Comparison of ENCODE assay signal across 11 cellular contexts in the genomic region with DNA sequence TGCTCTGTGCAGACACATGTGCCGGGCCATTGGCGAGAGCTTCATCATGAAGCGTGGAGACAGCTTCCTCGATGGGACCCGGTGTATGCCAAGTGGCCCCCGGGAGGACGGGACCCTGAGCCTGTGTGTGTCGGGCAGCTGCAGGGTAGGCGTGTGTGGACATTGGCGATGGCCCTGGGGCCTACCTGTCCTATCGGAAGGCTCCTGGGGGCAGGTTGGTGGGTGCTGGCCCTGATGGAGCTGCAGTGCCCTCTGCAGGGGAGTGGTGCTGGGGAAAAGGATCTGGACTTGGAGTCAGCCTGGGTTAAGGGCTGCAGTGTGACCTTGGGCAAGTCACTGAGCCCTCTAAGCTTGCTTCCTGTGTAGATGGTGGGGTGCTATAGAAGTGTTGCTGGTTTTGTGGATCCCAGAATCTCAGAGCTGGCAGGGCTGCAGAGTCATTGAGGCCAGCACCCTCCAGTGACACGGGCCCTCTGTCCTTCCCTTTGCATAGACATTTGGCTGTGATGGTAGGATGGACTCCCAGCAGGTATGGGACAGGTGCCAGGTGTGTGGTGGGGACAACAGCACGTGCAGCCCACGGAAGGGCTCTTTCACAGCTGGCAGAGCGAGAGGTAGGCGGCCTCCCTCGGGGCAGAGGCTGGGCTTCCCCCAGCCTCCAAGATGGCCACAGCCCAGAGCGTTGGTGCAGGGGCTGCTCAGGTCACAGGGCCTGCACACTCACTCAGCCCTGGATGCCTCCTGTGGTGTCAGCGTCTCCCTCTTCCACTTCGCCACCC. TPM values are rescaled to one million over a fixed set of nuclear protein-coding genes. Genes with fewer than 3 reads are reported as not detected.
A peak's percentile ranks its signal among the peaks of the same experiment; 100 is the strongest.
DNase-seq lines count a peak whose midpoint lies in the region; TF ChIP-seq lines count a peak whose summit lies in the region.
"Had no signal": no experiment of that assay in that cellular context is flagged by ENCODE, and none has a peak within 500 bp of the region (broad histone marks: within the 10 kb centered on the region; RNA-seq: fewer than 3 reads in every experiment).

No MANE protein-coding gene starts in this region.

- no peaks in the 10 kb centered on the region for H3K9me3 ChIP-seq in WERI-Rb-1 (ENCODE audit: severe bottlenecking)
- H3K9me3 ChIP-seq: SJCRH30 had no signal

- H3K27me3 Mint-ChIP-seq in progenitor cell of endocrine pancreas: no peaks in the 10 kb centered on the region
- H3K27me3 Mint-ChIP-seq: activated naive CD8-positive, alpha-beta T cell treated with anti-CD3 and anti-CD28 coated beads for 36 hours had no signal

- H3K4me3 ChIP-seq in WERI-Rb-1 (ENCODE audit: low read depth, low read length): no peak overlapping the region
- H3K4me3 ChIP-seq: dorsolateral prefrontal cortex, SJCRH30 had no signal

- H3K9me3 Mint-ChIP-seq in progenitor cell of endocrine pancreas (ENCODE audit: low read depth): no peaks in the 10 kb centered on the region
- H3K9me3 Mint-ChIP-seq: activated naive CD8-positive, alpha-beta T cell treated with anti-CD3 and anti-CD28 coated beads for 36 hours had no signal

- no peaks in the 10 kb centered on the region for H3K36me3 ChIP-seq in WERI-Rb-1
- H3K36me3 ChIP-seq: SJCRH30 had no signal

- no peak overlapping the region for H3K4me3 Mint-ChIP-seq in progenitor cell of endocrine pancreas (ENCODE audit: low read depth)
- H3K4me3 Mint-ChIP-seq: activated naive CD8-positive, alpha-beta T cell treated with anti-CD3 and anti-CD28 coated beads for 36 hours had no signal

- TF ChIP-seq CTCF in WERI-Rb-1 (IDR thresholded peaks at IDR 0.05; ENCODE audit: low read depth, low read length): peak; percentile 65
- peak; percentile 31 for TF ChIP-seq CTCF in progenitor cell of endocrine pancreas (IDR thresholded peaks at IDR 0.05; ENCODE audit: unreplicated experiment)

- no peaks in the 10 kb centered on the region for H3K4me1 Mint-ChIP-seq in progenitor cell of endocrine pancreas (ENCODE audit: low read depth)

- H3K27ac Mint-ChIP-seq in progenitor cell of endocrine pancreas: no peak overlapping the region
- H3K27ac Mint-ChIP-seq: activated naive CD8-positive, alpha-beta T cell treated with anti-CD3 and anti-CD28 coated beads for 36 hours had no signal

- H3K27ac ChIP-seq in WERI-Rb-1: no peak overlapping the region
- H3K27ac ChIP-seq: dorsolateral prefrontal cortex, SJCRH30 had no signal

- peak; percentile 67 for DNase-seq in DMS53 (lab: John Stamatoyannopoulos, UW)
- DNase-seq in DMS53 treated with DMSO at 0.1 percent for 48 hours (lab: John Stamatoyannopoulos, UW; ENCODE audit: unreplicated experiment): no peak
- DNase-seq in WERI-Rb-1: peak; percentile 47
- no peak for DNase-seq in progenitor cell of endocrine pancreas (ENCODE audit: low spot score, unreplicated experiment)
- DNase-seq in AG08395 (ENCODE audit: low spot score): no peak
- DNase-seq in SKM-1 treated with dmso at 0.1 percent for 144 hours (lab: John Stamatoyannopoulos, UW; ENCODE audit: unreplicated experiment): no peak
- DNase-seq: activated naive CD8-positive, alpha-beta T cell treated with anti-CD3 and anti-CD28 coated beads for 36 hours; dorsolateral prefrontal cortex; HCEC 1CT; NCI-H345; SJCRH30 had no signal

- no peaks in the 10 kb centered on the region for H3K27me3 ChIP-seq in WERI-Rb-1 (ENCODE audit: insufficient read depth, low read depth, severe bottlenecking)
- H3K27me3 ChIP-seq: dorsolateral prefrontal cortex had no signal

- H3K36me3 Mint-ChIP-seq in progenitor cell of endocrine pancreas (ENCODE audit: insufficient read depth): no peaks in the 10 kb centered on the region
- H3K36me3 Mint-ChIP-seq: activated naive CD8-positive, alpha-beta T cell treated with anti-CD3 and anti-CD28 coated beads for 36 hours had no signal

RNA-seq across cellular contexts. Expression of gene ADAMTS13, which starts 15.8 kb away (rescaled TPM):
- total RNA-seq in progenitor cell of endocrine pancreas: 16.0 and 17.8 TPM in 2 replicates

RNA-seq across cellular contexts. Expression of gene REXO4, which starts 20.1 kb away (rescaled TPM):
- total RNA-seq in progenitor cell of endocrine pancreas: 30.3 and 30.9 TPM in 2 replicates

RNA-seq across cellular contexts. Expression of gene CACFD1, which starts 21.8 kb away (rescaled TPM):
- 55.6 and 56.2 TPM in 2 replicates for total RNA-seq in progenitor cell of endocrine pancreas

RNA-seq across cellular contexts. Expression of gene SLC2A6, which starts 41.0 kb away (rescaled TPM):
- 4.7 and 5.2 TPM in 2 replicates for total RNA-seq in progenitor cell of endocrine pancreas

Comparison
In these comparisons a context has a peak if more than half of its experiments do, and no peak if none do; other contexts are left out.
1. DNase-seq: peak in DMS53 (single experiment) and WERI-Rb-1 (single experiment); none in DMS53 treated with DMSO at 0.1 percent for 48 hours (single experiment), progenitor cell of endocrine pancreas (single experiment), AG08395 (single experiment) and SKM-1 treated with dmso at 0.1 percent for 144 hours (single experiment).